In genomic region chr18:75051757-75052156, GRCh38 we compare ENCODE assay signal across 24 cellular contexts.
"Had no signal": no experiment of that assay in that cellular context is flagged by ENCODE, and none has a peak within 500 bp of the region (broad histone marks: within the 10 kb centered on the region; RNA-seq: fewer than 3 reads in every experiment).

No MANE protein-coding gene starts in this region.

- DNase-seq: cerebellar nuclear complex; cortex of kidney; effector memory CD8-positive, alpha-beta T cell; erythroblast; esophagus squamous epithelium; foreskin melanocyte; glutamatergic neuron; mesenchymal stem cell; mucosa of descending colon; naive B cell; sigmoid colon; stimulated activated CD4-positive, alpha-beta T cell treated with anti-CD3 and anti-CD28 coated beads, Interleukin-2, amount 100 ng/mL, for 24 hours; stimulated activated CD4-positive, alpha-beta T cell treated with anti-CD3 and anti-CD28 coated beads, Interleukin-4, amount 100 ng/mL, for 24 hours; stimulated activated naive CD8-positive, alpha-beta T cell treated with anti-CD3 and anti-CD28 coated beads, Interleukin-15, Interleukin-2, amounts not matched to agents 100 U/mL and 50 U/mL, for 24 hours; substantia nigra; testis; uterus had no signal

- H3K9me3 ChIP-seq: esophagus squamous epithelium, mucosa of descending colon, sigmoid colon, testis, tibial nerve, upper lobe of left lung, uterus had no signal

- H3K27ac ChIP-seq: esophagus squamous epithelium, neural progenitor cell, parathyroid adenoma, sigmoid colon, testis, tibial nerve, uterus had no signal

- H3K36me3 ChIP-seq: esophagus squamous epithelium, neural progenitor cell, sigmoid colon, upper lobe of left lung, uterus had no signal

- ATAC-seq: effector memory CD8-positive, alpha-beta T cell; left lobe of liver; mucosa of descending colon; natural killer cell treated with Interleukin-12 subunit alpha and Interleukin-12 subunit beta and Interleukin-15 and Interleukin-18, amount 100 ng/mL, for 72 hours; stimulated activated memory B cell treated with anti-CD40 and anti-IgM and Interleukin-4, amounts not matched to agents 10 μg/mL and 1 μg/mL and 100 μg/mL, for 72 hours; stimulated activated naive CD8-positive, alpha-beta T cell treated with anti-CD3 and anti-CD28 coated beads, Interleukin-15, Interleukin-2, amounts not matched to agents 100 U/mL and 50 U/mL, for 24 hours had no signal

- H3K4me3 ChIP-seq: esophagus squamous epithelium, mucosa of descending colon, neural progenitor cell, sigmoid colon, testis, tibial nerve, uterus had no signal

- H3K27me3 ChIP-seq: esophagus squamous epithelium, neural progenitor cell, sigmoid colon, testis, tibial nerve, upper lobe of left lung, uterus had no signal

- H3K4me1 ChIP-seq: neural progenitor cell, parathyroid adenoma, testis, tibial nerve, uterus had no signal
